ENCODE assay signal across 8 cellular contexts in genomic region chr3:68876112-68876713, GRCh38. TPM values are rescaled to one million over a fixed set of nuclear protein-coding genes. Genes with fewer than 3 reads are reported as not detected.
DNase-seq lines count a peak whose midpoint lies in the region; ATAC-seq and TF ChIP-seq lines count a peak whose summit lies in the region.

No MANE protein-coding gene starts in this region.

- ATAC-seq in GM19438 (IDR thresholded peaks at IDR 0.05; ENCODE audit: low read depth, unreplicated experiment) (peak; percentile 76), HG03439 (IDR thresholded peaks at IDR 0.05; ENCODE audit: unreplicated experiment) (peak; percentile 79)

- H3K4me2 ChIP-seq in hepatocyte (no peak overlapping the region), smooth muscle cell (no peak overlapping the region)

- H2AFZ ChIP-seq in hepatocyte (no peak overlapping the region), smooth muscle cell (ENCODE audit: low read depth) (no peak overlapping the region)

- H3K9me3 ChIP-seq in hepatocyte (ENCODE audit: low read depth) (no peaks in the 10 kb centered on the region), smooth muscle cell (replicated peaks; ENCODE audit: low read depth) (no peaks in the 10 kb centered on the region)

- no peaks in the 10 kb centered on the region for H3K79me2 ChIP-seq in hepatocyte
- no peaks in the 10 kb centered on the region for H3K79me2 ChIP-seq in smooth muscle cell (ENCODE audit: low read depth)

- H3K36me3 ChIP-seq in hepatocyte (replicated peaks; ENCODE audit: insufficient read depth, low read depth) (no peaks in the 10 kb centered on the region), smooth muscle cell (ENCODE audit: low read depth) (no peaks in the 10 kb centered on the region)

- H3K27ac ChIP-seq in hepatocyte = no peak overlapping the region
- H3K27ac ChIP-seq in smooth muscle cell (ENCODE audit: low read depth) = no peak overlapping the region

- no peaks in the 10 kb centered on the region for H3F3A ChIP-seq in smooth muscle cell (ENCODE audit: low read depth)

- H3K4me1 ChIP-seq in hepatocyte (ENCODE audit: insufficient read depth) (peaks cover 4% of the 10 kb centered on the region), smooth muscle cell (ENCODE audit: low read depth) (no peaks in the 10 kb centered on the region)

- WGBS in hepatocyte (ENCODE audit: low lambda C conversion rate, missing lambda C conversion rate) = 25% methylated on average over 6 of the region's 6 CpGs
- 28% methylated on average over 6 of the region's 6 CpGs for WGBS in smooth muscle cell (ENCODE audit: low lambda C conversion rate)

- H4K20me1 ChIP-seq in hepatocyte (ENCODE audit: insufficient read depth, poor library complexity, severe bottlenecking) (no peaks in the 10 kb centered on the region), smooth muscle cell (ENCODE audit: low read depth) (no peaks in the 10 kb centered on the region)

- H3K27me3 ChIP-seq in hepatocyte (no peaks in the 10 kb centered on the region), smooth muscle cell (ENCODE audit: low read depth) (peaks cover 4% of the 10 kb centered on the region)

- peak; percentile 91 for TF ChIP-seq CTCF in hepatocyte (IDR thresholded peaks at IDR 0.05; ENCODE audit: poor library complexity)
- peak; percentile 98 for TF ChIP-seq CTCF in smooth muscle cell (IDR thresholded peaks at IDR 0.05; ENCODE audit: borderline replicate concordance, insufficient read depth, poor library complexity, severe bottlenecking)

- no peak overlapping the region for H3K9ac ChIP-seq in smooth muscle cell (ENCODE audit: low read depth)

- H3K4me3 ChIP-seq in hepatocyte (no peak overlapping the region), smooth muscle cell (no peak overlapping the region)

- H3K9me2 ChIP-seq in hepatocyte (replicated peaks; ENCODE audit: insufficient read depth) = no peaks in the 10 kb centered on the region

- DNase-seq in ELF-1 (ENCODE audit: low read depth, low spot score) = peak; percentile 11
- DNase-seq in NCI-H69 (lab: John Stamatoyannopoulos, UW) = peak; percentile 60
- DNase-seq in amniotic epithelial cell (ENCODE audit: low read depth) = peak; percentile 69
- DNase-seq in hepatocyte (ENCODE audit: low spot score) = peak; percentile 83
- no peak for DNase-seq in smooth muscle cell (lab: John Stamatoyannopoulos, UW; ENCODE audit: unreplicated experiment)
- no peak for DNase-seq in GF-D8 (lab: John Stamatoyannopoulos, UW)

RNA-seq across cellular contexts. Expression of gene TAFA4, which starts 56.1 kb away (rescaled TPM):
- total RNA-seq in hepatocyte (3.3 and 4.2 TPM in 2 replicates), smooth muscle cell (0.09 TPM in 1 of 2 replicates, not detected in the other)
- polyA plus RNA-seq in hepatocyte (1.4 and 3.6 TPM in 2 replicates), smooth muscle cell (0.07 TPM in 1 of 2 replicates, not detected in the other)

Comparison
In these comparisons a context has a peak if more than half of its experiments do, and no peak if none do; other contexts are left out.
1. DNase-seq: peak in ELF-1 (single experiment), NCI-H69 (single experiment), amniotic epithelial cell (single experiment) and hepatocyte (single experiment); none in smooth muscle cell (single experiment) and GF-D8 (single experiment).